18 cellular contexts compared by ENCODE assay signal in the genomic region with DNA sequence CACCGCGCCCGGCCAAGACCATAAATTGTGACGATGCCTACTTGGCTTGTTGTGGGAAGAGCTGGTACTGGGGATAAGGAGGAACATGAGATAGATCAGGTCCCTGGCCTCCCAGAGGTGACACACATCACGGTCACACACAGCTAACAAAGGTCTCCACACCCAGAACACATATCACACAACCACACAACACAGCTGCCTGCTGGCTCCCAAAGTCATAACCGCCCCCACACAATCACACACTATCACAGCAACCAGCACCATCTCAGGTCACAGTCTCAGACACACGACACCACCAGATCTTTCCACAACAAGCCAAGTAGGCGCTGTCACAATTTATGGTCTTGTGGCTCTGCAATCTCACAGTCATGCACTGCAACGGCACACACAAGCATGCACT. TPM values are rescaled to one million over a fixed set of nuclear protein-coding genes. Genes with fewer than 3 reads are reported as not detected.
"Had no signal": no experiment of that assay in that cellular context is flagged by ENCODE, and none has a peak within 500 bp of the region (broad histone marks: within the 10 kb centered on the region; RNA-seq: fewer than 3 reads in every experiment).

No MANE protein-coding gene starts in this region.

- H3K36me3 Mint-ChIP-seq: activated naive CD4-positive, alpha-beta T cell treated with anti-CD3 and anti-CD28 coated beads, Interleukin-2, amount 10 ng/mL, durations not matched to agents 7 days and 5 days; T-cell had no signal

- ATAC-seq: left cardiac atrium; mucosa of descending colon; naive thymus-derived CD8-positive, alpha-beta T cell; T-cell had no signal

- H3K4me3 Mint-ChIP-seq: activated naive CD4-positive, alpha-beta T cell treated with anti-CD3 and anti-CD28 coated beads, Interleukin-2, amount 10 ng/mL, durations not matched to agents 7 days and 5 days; endodermal cell; naive thymus-derived CD8-positive, alpha-beta T cell; stimulated activated naive CD8-positive, alpha-beta T cell treated with anti-CD3 and anti-CD28 coated beads, Interleukin-15, Interleukin-2, amounts not matched to agents 100 ng/mL and 50 ng/mL, for 24 hours; T-cell had no signal

- H3K27ac Mint-ChIP-seq: activated naive CD4-positive, alpha-beta T cell treated with anti-CD3 and anti-CD28 coated beads, Interleukin-2, amount 10 ng/mL, durations not matched to agents 7 days and 5 days; endodermal cell; T-cell had no signal

- H3K9me3 Mint-ChIP-seq: activated naive CD4-positive, alpha-beta T cell treated with anti-CD3 and anti-CD28 coated beads, Interleukin-2, amount 10 ng/mL, durations not matched to agents 7 days and 5 days; endodermal cell; stimulated activated naive CD8-positive, alpha-beta T cell treated with anti-CD3 and anti-CD28 coated beads, Interleukin-15, Interleukin-2, amounts not matched to agents 100 ng/mL and 50 ng/mL, for 24 hours had no signal

- H3K27ac ChIP-seq: VCaP had no signal

- H3K4me3 ChIP-seq: mucosa of descending colon, sigmoid colon had no signal

- H3K36me3 ChIP-seq: sigmoid colon had no signal

- H3K9me3 ChIP-seq: mucosa of descending colon, sigmoid colon had no signal

- DNase-seq: activated naive CD4-positive, alpha-beta T cell treated with anti-CD3 and anti-CD28 coated beads, Interleukin-2, amount 10 ng/mL, durations not matched to agents 7 days and 5 days; endodermal cell; left cardiac atrium; mucosa of descending colon; naive thymus-derived CD8-positive, alpha-beta T cell; sigmoid colon; stimulated activated CD4-positive, alpha-beta T cell treated with anti-CD3 and anti-CD28 coated beads, Interleukin-2, amount 100 ng/mL, for 48 hours; T-cell had no signal

RNA-seq across cellular contexts. Expression of a gene that starts 5.7 kb away (rescaled TPM):
- total RNA-seq: naive thymus-derived CD8-positive, alpha-beta T cell; pulmonary artery endothelial cell had no signal
- polyA plus RNA-seq: naive thymus-derived CD8-positive, alpha-beta T cell had no signal

RNA-seq across cellular contexts. Expression of a gene that starts 8.7 kb away (rescaled TPM):
- total RNA-seq: cerebellum; dermis microvascular lymphatic vessel endothelial cell; endodermal cell; glomerular endothelial cell; left cardiac atrium; lung microvascular endothelial cell; mucosa of descending colon; naive thymus-derived CD8-positive, alpha-beta T cell; osteocyte; pulmonary artery endothelial cell; sigmoid colon; T-cell; urinary bladder had no signal
- polyA plus RNA-seq: esophagus; naive thymus-derived CD8-positive, alpha-beta T cell; sigmoid colon; urinary bladder had no signal
